ENCODE assay signal across 21 cellular contexts in genomic region chr12:117774986-117775775, GRCh38.
DNase-seq lines count a peak whose midpoint lies in the region; ATAC-seq and TF ChIP-seq lines count a peak whose summit lies in the region.
"Had no signal": no experiment of that assay in that cellular context is flagged by ENCODE, and none has a peak within 500 bp of the region (broad histone marks: within the 10 kb centered on the region; RNA-seq: fewer than 3 reads in every experiment).

No MANE protein-coding gene starts in this region.

- in situ Hi-C loops in astrocyte of the spinal cord (cut with HindIII; ENCODE audit: low sequenced_read_pairs): no loop called here

- TF ChIP-seq CTCF in AG09319 (IDR thresholded peaks at IDR 0.05; ENCODE audit: low read depth, low read length): no peak
- no peak for TF ChIP-seq CTCF in astrocyte of the spinal cord (IDR thresholded peaks at IDR 0.05; ENCODE audit: low read depth, low read length)
- no peak for TF ChIP-seq CTCF in GM10266 (IDR thresholded peaks at IDR 0.05; ENCODE audit: control insufficient read depth, insufficient read depth, low read depth, missing control alignments)

- peak; percentile 40 for DNase-seq in NCI-H2029 treated with DMSO at 0.1 percent for 48 hours (lab: John Stamatoyannopoulos, UW)
- no peak for DNase-seq in NCI-H2029 (lab: John Stamatoyannopoulos, UW)
- peak; percentile 11 for DNase-seq in AG09319 (ENCODE audit: extremely low read depth, low read depth)
- peak; percentile 32 for DNase-seq in M059J (ENCODE audit: low read depth)
- peak; percentile 22 for DNase-seq in astrocyte of the spinal cord (ENCODE audit: low read depth, low spot score)
- DNase-seq in GM10266 (ENCODE audit: extremely low spot score): no peak
- DNase-seq in NCI-H2081 (lab: John Stamatoyannopoulos, UW): no peak
- DNase-seq: activated gamma-delta T cell treated with Interleukin-2 at 50 U/mL for 16 hours; amygdala; cerebellar nuclear complex; effector CD4-positive, alpha-beta T cell; esophagus squamous epithelium; left colon; NCI-H226; nephron progenitor cell; psoas muscle; stimulated activated CD4-positive, alpha-beta T cell treated with anti-CD3 and anti-CD28 coated beads, Interleukin-2, amount 100 ng/mL, for 48 hours; upper lobe of left lung had no signal

- ATAC-seq in GM18498 (IDR thresholded peaks at IDR 0.05; ENCODE audit: unreplicated experiment): no peak
- ATAC-seq: K562, left colon, psoas muscle had no signal

- H3K4me3 ChIP-seq in astrocyte of the spinal cord (ENCODE audit: low read depth, low read length): no peak overlapping the region
- H3K4me3 ChIP-seq: BLaER1 treated with 17β-estradiol and CSF1 and Interleukin-3, amounts not matched to agents 10 nM and 100 nM; esophagus squamous epithelium; K562; psoas muscle; upper lobe of left lung had no signal

Comparison
In these comparisons a context has a peak if more than half of its experiments do, and no peak if none do; other contexts are left out.
1. DNase-seq: peak in NCI-H2029 treated with DMSO at 0.1 percent for 48 hours (single experiment), AG09319 (single experiment), M059J (single experiment) and astrocyte of the spinal cord (single experiment); none in NCI-H2029 (single experiment), GM10266 (single experiment) and NCI-H2081 (0 of 2).